Comparison of ENCODE assay signal across 30 cellular contexts in genomic region chr22:46972256-46972655, GRCh38.
DNase-seq lines count a peak whose midpoint lies in the region; ATAC-seq and TF ChIP-seq lines count a peak whose summit lies in the region.
"Had no signal": no experiment of that assay in that cellular context is flagged by ENCODE, and none has a peak within 500 bp of the region (broad histone marks: within the 10 kb centered on the region; RNA-seq: fewer than 3 reads in every experiment).

No MANE protein-coding gene starts in this region.

- peaks cover 15% of the 10 kb centered on the region for H4K20me1 ChIP-seq in neural progenitor cell (ENCODE audit: low read depth)

- H3K27me3 ChIP-seq in heart right ventricle = no peaks in the 10 kb centered on the region
- H3K27me3 ChIP-seq in right atrium auricular region = no peaks in the 10 kb centered on the region
- H3K27me3 ChIP-seq in neural progenitor cell = no peaks in the 10 kb centered on the region
- H3K27me3 ChIP-seq in thyroid gland = no peaks in the 10 kb centered on the region

- H3K9me3 ChIP-seq in heart right ventricle (no peaks in the 10 kb centered on the region), right atrium auricular region (no peaks in the 10 kb centered on the region), neural progenitor cell (ENCODE audit: low read depth) (no peaks in the 10 kb centered on the region), thyroid gland (no peaks in the 10 kb centered on the region)

- H3K4me3 ChIP-seq in heart right ventricle (no peak overlapping the region), right atrium auricular region (no peak overlapping the region), neural progenitor cell (no peak overlapping the region), thyroid gland (replicated peaks in 1 of 3) (no peak overlapping the region)
- H3K4me3 ChIP-seq: lung had no signal

- no peak overlapping the region for H3K9ac ChIP-seq in neural progenitor cell

- H3K79me2 ChIP-seq in neural progenitor cell (ENCODE audit: low read depth) = no peaks in the 10 kb centered on the region

- H3K27ac Mint-ChIP-seq in neural progenitor cell = peak overlapping the region; percentile 39
- H3K27ac Mint-ChIP-seq in stimulated activated memory B cell treated with anti-CD40 and anti-IgM and Interleukin-4, amounts not matched to agents 10 μg/mL and 1 μg/mL and 100 μg/mL, for 72 hours = no peak overlapping the region
- H3K27ac Mint-ChIP-seq: activated CD4-positive, alpha-beta memory T cell treated with anti-CD3 and anti-CD28 coated beads for 36 hours; activated T-helper 1 cell treated with anti-CD3 and anti-CD28 coated beads, Interleukin-12 subunit alpha, Interleukin-12 subunit beta, Interleukin-2, Interleukin-4 antibody, amounts not matched to agents 30 ng/mL and 10 ng/mL and 1 ng/mL, durations not matched to agents 14 hours and 24 hours and 36 hours; effector memory CD8-positive, alpha-beta T cell; progenitor cell of endocrine pancreas; stimulated activated effector memory CD8-positive, alpha-beta T cell treated with anti-CD3 and anti-CD28 coated beads, Interleukin-12 subunit alpha, Interleukin-12 subunit beta, amount 100 ng/mL, for 72 hours; T-helper 17 cell had no signal

- H3F3A ChIP-seq in neural progenitor cell (ENCODE audit: low read depth) = no peaks in the 10 kb centered on the region

- H2AFZ ChIP-seq in neural progenitor cell (replicated peaks) = no peak overlapping the region

- H3K4me2 ChIP-seq in neural progenitor cell = no peak overlapping the region

- H3K36me3 ChIP-seq in heart right ventricle (peaks cover 0 to 39% (median 7%) of the 10 kb centered on the region in 9 donors), right atrium auricular region (peaks cover 8% of the 10 kb centered on the region), neural progenitor cell (no peaks in the 10 kb centered on the region), thyroid gland (no peaks in the 10 kb centered on the region)

- TF ChIP-seq CTCF in heart right ventricle (IDR thresholded peaks at IDR 0.05) (no peak), right atrium auricular region (IDR thresholded peaks at IDR 0.05) (no peak), neural progenitor cell (IDR thresholded peaks at IDR 0.05) (no peak), thyroid gland (IDR thresholded peaks at IDR 0.05) (no peak)

- DNase-seq in heart right ventricle (no peak), right atrium auricular region (ENCODE audit: low spot score) (no peak), left kidney (ENCODE audit: low read depth, low spot score) (peak; percentile 51), neural progenitor cell (ENCODE audit: low spot score) (no peak), thyroid gland (peak; percentile 81 to 85), DMS 273 treated with DMSO at 0.1 percent for 48 hours (lab: John Stamatoyannopoulos, UW) (no peak)
- DNase-seq: activated CD4-positive, alpha-beta memory T cell treated with anti-CD3 and anti-CD28 coated beads for 36 hours; activated CD4-positive, alpha-beta T cell treated with anti-CD3 and anti-CD28 coated beads for 1 hour; activated naive CD4-positive, alpha-beta T cell treated with Interleukin-2 at 50 U/mL for 16 hours; CD4-positive, alpha-beta memory T cell; central memory CD4-positive, alpha-beta T cell; effector memory CD8-positive, alpha-beta T cell; erythroblast; glutamatergic neuron; HCEC 1CT; islet precursor cell; Kasumi-1; NCI-H1436; NCI-H2081 treated with DMSO at 0.1 percent for 48 hours; NCI-H2227 treated with DMSO at 0.1 percent for 48 hours; NCI-H526 treated with DMSO at 0.1 percent for 48 hours; NK-92 treated with Interleukin-12 subunit alpha and Interleukin-12 subunit beta, amount 100 ng/mL, for 24 hours; T-helper 17 cell had no signal

- 93 to 94% methylated on average over 17 of the region's 17 CpGs for WGBS in heart right ventricle, 2 donors
- WGBS in thyroid gland, 2 donors = 62 to 69% methylated on average over 17 of the region's 17 CpGs

- H3K27ac ChIP-seq in heart right ventricle = peak overlapping the region in 6 of 10 donors; percentile 73 to 90 (median 79)
- H3K27ac ChIP-seq in right atrium auricular region = peak overlapping the region in 1 of 2 donors; percentile 37
- H3K27ac ChIP-seq in neural progenitor cell = no peak overlapping the region
- peak overlapping the region in 2 of 3 donors; percentile 70 to 78 for H3K27ac ChIP-seq in thyroid gland

- no peak overlapping the region for H3K4me3 Mint-ChIP-seq in neural progenitor cell
- H3K4me3 Mint-ChIP-seq in stimulated activated memory B cell treated with anti-CD40 and anti-IgM and Interleukin-4, amounts not matched to agents 10 μg/mL and 1 μg/mL and 100 μg/mL, for 72 hours = no peak overlapping the region
- H3K4me3 Mint-ChIP-seq: activated CD4-positive, alpha-beta memory T cell treated with anti-CD3 and anti-CD28 coated beads for 36 hours; activated T-helper 1 cell treated with anti-CD3 and anti-CD28 coated beads, Interleukin-12 subunit alpha, Interleukin-12 subunit beta, Interleukin-2, Interleukin-4 antibody, amounts not matched to agents 30 ng/mL and 10 ng/mL and 1 ng/mL, durations not matched to agents 14 hours and 24 hours and 36 hours; CD4-positive, alpha-beta memory T cell; effector memory CD8-positive, alpha-beta T cell; nephron; stimulated activated effector memory CD8-positive, alpha-beta T cell treated with anti-CD3 and anti-CD28 coated beads, Interleukin-12 subunit alpha, Interleukin-12 subunit beta, amount 100 ng/mL, for 72 hours; T-helper 17 cell had no signal

- no peak for ATAC-seq in heart right ventricle
- no peak for ATAC-seq in GM19397 (IDR thresholded peaks at IDR 0.05; ENCODE audit: unreplicated experiment)
- no peak for ATAC-seq in stimulated activated memory B cell treated with anti-CD40 and anti-IgM and Interleukin-4, amounts not matched to agents 10 μg/mL and 1 μg/mL and 100 μg/mL, for 72 hours
- ATAC-seq: effector memory CD8-positive, alpha-beta T cell; stimulated activated effector memory CD8-positive, alpha-beta T cell treated with anti-CD3 and anti-CD28 coated beads, Interleukin-12 subunit alpha, Interleukin-12 subunit beta, amount 100 ng/mL, for 72 hours; T-helper 17 cell had no signal

- peaks cover 6% of the 10 kb centered on the region for H3K36me3 Mint-ChIP-seq in neural progenitor cell
- H3K36me3 Mint-ChIP-seq in stimulated activated memory B cell treated with anti-CD40 and anti-IgM and Interleukin-4, amounts not matched to agents 10 μg/mL and 1 μg/mL and 100 μg/mL, for 72 hours = peaks cover 38% of the 10 kb centered on the region

- peaks cover 17 to 35% (median 30%) of the 10 kb centered on the region in 9 donors for H3K4me1 ChIP-seq in heart right ventricle
- peaks cover 0 to 24% of the 10 kb centered on the region in 2 donors for H3K4me1 ChIP-seq in right atrium auricular region
- peaks cover 11% of the 10 kb centered on the region for H3K4me1 ChIP-seq in neural progenitor cell
- peaks cover 15 to 39% of the 10 kb centered on the region in 2 donors for H3K4me1 ChIP-seq in thyroid gland

- intact Hi-C loops in heart right ventricle (cut with DNase I) = no loop called here
- intact Hi-C loops in thyroid gland (cut with DNase I) = no loop called here

- H3K27me3 Mint-ChIP-seq in neural progenitor cell (ENCODE audit: insufficient read depth, low read depth) = peaks cover 4% of the 10 kb centered on the region
- no peaks in the 10 kb centered on the region for H3K27me3 Mint-ChIP-seq in stimulated activated memory B cell treated with anti-CD40 and anti-IgM and Interleukin-4, amounts not matched to agents 10 μg/mL and 1 μg/mL and 100 μg/mL, for 72 hours
- H3K27me3 Mint-ChIP-seq: activated CD4-positive, alpha-beta memory T cell treated with anti-CD3 and anti-CD28 coated beads for 36 hours; CD4-positive, alpha-beta memory T cell; effector memory CD8-positive, alpha-beta T cell; progenitor cell of endocrine pancreas; T-helper 17 cell had no signal

- no peaks in the 10 kb centered on the region for H3K9me3 Mint-ChIP-seq in neural progenitor cell
- H3K9me3 Mint-ChIP-seq in stimulated activated memory B cell treated with anti-CD40 and anti-IgM and Interleukin-4, amounts not matched to agents 10 μg/mL and 1 μg/mL and 100 μg/mL, for 72 hours = no peaks in the 10 kb centered on the region
- H3K9me3 Mint-ChIP-seq: activated CD4-positive, alpha-beta memory T cell treated with anti-CD3 and anti-CD28 coated beads for 36 hours; activated T-helper 1 cell treated with anti-CD3 and anti-CD28 coated beads, Interleukin-12 subunit alpha, Interleukin-12 subunit beta, Interleukin-2, Interleukin-4 antibody, amounts not matched to agents 30 ng/mL and 10 ng/mL and 1 ng/mL, durations not matched to agents 14 hours and 24 hours and 36 hours; CD4-positive, alpha-beta memory T cell; effector memory CD8-positive, alpha-beta T cell; nephron; stimulated activated effector memory CD8-positive, alpha-beta T cell treated with anti-CD3 and anti-CD28 coated beads, Interleukin-12 subunit alpha, Interleukin-12 subunit beta, amount 100 ng/mL, for 72 hours had no signal

- peaks cover 15% of the 10 kb centered on the region for H3K4me1 Mint-ChIP-seq in neural progenitor cell
- H3K4me1 Mint-ChIP-seq in stimulated activated memory B cell treated with anti-CD40 and anti-IgM and Interleukin-4, amounts not matched to agents 10 μg/mL and 1 μg/mL and 100 μg/mL, for 72 hours = peaks cover 48% of the 10 kb centered on the region

- TF ChIP-seq POLR2A in thyroid gland (IDR thresholded peaks at IDR 0.05) = no peak

Comparison
In these comparisons a context has a peak if more than half of its experiments do, and no peak if none do; other contexts are left out.
1. DNase-seq: peak in left kidney (single experiment) and thyroid gland (2 of 2); none in heart right ventricle (0 of 2), right atrium auricular region (single experiment), neural progenitor cell (single experiment) and DMS 273 treated with DMSO at 0.1 percent for 48 hours (single experiment).